1 cellular context compared by ENCODE assay signal in the genomic region with DNA sequence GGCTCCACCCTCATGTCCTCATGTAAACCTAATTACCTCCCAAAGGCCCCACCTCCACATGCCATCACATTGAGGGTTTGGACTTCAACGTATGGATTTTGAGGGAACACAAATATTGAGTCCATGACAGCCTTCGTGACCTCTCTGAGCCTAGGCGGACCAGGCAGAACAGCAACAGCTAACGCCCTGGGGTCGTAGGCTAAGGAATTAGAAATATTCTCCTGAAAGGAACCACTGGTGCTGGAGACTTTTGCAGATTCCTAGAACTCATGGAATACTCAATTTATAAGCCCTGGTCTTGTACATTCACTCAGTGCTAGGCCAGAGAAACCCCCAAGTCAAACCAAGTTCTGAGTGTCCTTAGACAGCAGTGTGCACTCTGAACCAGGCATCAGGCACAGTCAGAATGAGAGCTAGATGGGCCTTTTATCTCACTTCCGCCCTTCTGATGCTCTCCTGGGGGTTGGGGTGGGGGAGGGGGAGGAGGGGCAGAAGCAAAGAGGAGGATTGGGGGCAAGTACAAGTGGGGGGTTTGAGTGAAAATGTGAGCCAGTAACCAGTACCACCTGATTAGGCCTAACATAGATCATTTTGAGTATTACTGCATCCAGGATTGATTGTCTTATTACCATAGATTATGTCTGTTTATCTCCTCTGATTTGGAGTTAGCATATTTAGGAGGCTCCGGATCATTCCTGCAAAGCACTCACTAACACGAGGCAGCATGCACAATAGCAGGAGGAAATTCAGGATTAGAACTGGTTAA.
TF ChIP-seq lines count a peak whose summit lies in the region.

No MANE protein-coding gene starts in this region.

TF ChIP-seq in GM12878, 131 proteins besides CTCF, POLR2A, EP300 and RAD21 (continued from another document):
- no peak for TF ChIP-seq NKRF (conservative IDR thresholded peaks at IDR 0.05)
- no peak for TF ChIP-seq RFX5 (IDR thresholded peaks at IDR 0.05; ENCODE audit: low read depth, low read length)
